Comparison of ENCODE assay signal across 7 cellular contexts in genomic region chr17:28718990-28719433, GRCh38. TPM values are rescaled to one million over a fixed set of nuclear protein-coding genes. Genes with fewer than 3 reads are reported as not detected.
DNase-seq lines count a peak whose midpoint lies in the region; ATAC-seq and TF ChIP-seq lines count a peak whose summit lies in the region.

No MANE protein-coding gene starts in this region.

- no peak for TF ChIP-seq EP300 in stomach (IDR thresholded peaks at IDR 0.05)

- no peaks in the 10 kb centered on the region for H3K27me3 Mint-ChIP-seq in activated B cell treated with CpG ODN at 0.5 μM for 24 hours

- peaks cover 59% of the 10 kb centered on the region for H3K4me1 Mint-ChIP-seq in activated B cell treated with CpG ODN at 0.5 μM for 24 hours

- peaks cover 48% of the 10 kb centered on the region for H3K36me3 Mint-ChIP-seq in activated B cell treated with CpG ODN at 0.5 μM for 24 hours (ENCODE audit: low read depth)

- TF ChIP-seq CTCF in activated B cell treated with CpG ODN at 0.5 μM for 24 hours (IDR thresholded peaks at IDR 0.05) (no peak), stomach (IDR thresholded peaks at IDR 0.05) (no peak)

- H3K36me3 ChIP-seq in HAP-1 (replicated peaks), result peaks cover 42% of the 10 kb centered on the region
- H3K36me3 ChIP-seq in stomach, result peaks cover 44 to 53% (median 49%) of the 10 kb centered on the region in 4 donors

- WGBS in stomach, 5 donors, result 18 to 26% (median 25%) methylated on average over 19 of the region's 19 CpGs

- no peaks in the 10 kb centered on the region for H3K9me3 Mint-ChIP-seq in activated B cell treated with CpG ODN at 0.5 μM for 24 hours

- ATAC-seq in activated B cell treated with CpG ODN at 0.5 μM for 24 hours (ENCODE audit: low read depth) (no peak), HG02973 (IDR thresholded peaks at IDR 0.05; ENCODE audit: unreplicated experiment) (no peak)

- H3K4me3 Mint-ChIP-seq in activated B cell treated with CpG ODN at 0.5 μM for 24 hours, result peak overlapping the region; percentile 98

- peak overlapping the region; percentile 98 for H3K27ac Mint-ChIP-seq in activated B cell treated with CpG ODN at 0.5 μM for 24 hours

- H3K9me3 ChIP-seq in HAP-1 (no peaks in the 10 kb centered on the region), stomach (no peaks in the 10 kb centered on the region)

- POLR2A ChIA-PET in activated B cell treated with CpG ODN at 0.5 μM for 24 hours (lab: Charles Lee), result interaction anchor here (0.6 to 18.0 kb wide), 24 partner anchors 8 to 384 kb away, joined by 3 to 2384 read pairs (median 8); partner anchors contain the start of genes ALDOC, BLTP2, ERAL1 and FAM222B

- DNase-seq in HAP-1 (ENCODE audit: low spot score in 2 of 2) (no peak), activated B cell treated with CpG ODN at 0.5 μM for 24 hours (no peak), stomach (no peak), C1 segment of cervical spinal cord (lab: John Stamatoyannopoulos, UW) (no peak), NCI-H2081 (lab: John Stamatoyannopoulos, UW) (no peak)

- intact Hi-C loops in activated B cell treated with CpG ODN at 0.5 μM for 24 hours (cut with micrococcal nuclease), result loop anchor here (1.0 to 5.0 kb wide), 7 partner anchors 8 to 233 kb away; partner anchors contain the start of genes BLTP2, DHRS13 and PROCA1
- intact Hi-C loops in stomach (cut with DNase I; ENCODE audit: low total_unique reads), result no loop called here

- H3K27me3 ChIP-seq in HAP-1 (ENCODE audit: low read depth) (no peaks in the 10 kb centered on the region), stomach (peaks cover 0 to 14% (median 8%) of the 10 kb centered on the region in 3 donors)

- no peak for TF ChIP-seq POLR2A in stomach (IDR thresholded peaks at IDR 0.05)

- peak overlapping the region; percentile 78 to 94 (median 89) for H3K27ac ChIP-seq in stomach

- in situ Hi-C loops in HAP-1 (cut with MboI; ENCODE audit: low sequenced_read_pairs), result no loop called here

- CTCF ChIA-PET in activated B cell treated with CpG ODN at 0.5 μM for 24 hours (lab: Charles Lee), result interaction anchor here (0.7 to 3.1 kb wide), 12 partner anchors 8 to 234 kb away, joined by 3 to 18 read pairs (median 5); partner anchors contain the start of genes DHRS13, FAM222B, NEK8 and PHF12

- H3K4me3 ChIP-seq in HAP-1, result peak overlapping the region; percentile 100
- H3K4me3 ChIP-seq in iPS-11a (ENCODE audit: low read depth, low read length), result peak overlapping the region; percentile 65
- H3K4me3 ChIP-seq in stomach, result peak overlapping the region; percentile 84 to 98 (median 91)

- peaks cover 28% of the 10 kb centered on the region for H3K4me1 ChIP-seq in HAP-1
- peaks cover 44 to 79% (median 72%) of the 10 kb centered on the region in 4 donors for H3K4me1 ChIP-seq in stomach

RNA-seq across cellular contexts. Expression of gene RPL23A, which starts 0.8 kb away (rescaled TPM):
- total RNA-seq in activated B cell treated with CpG ODN at 0.5 μM for 24 hours (3,189 and 3,657 TPM in 2 replicates), stomach (1,000 to 10,000 TPM in 1 of 5 donors, 100 to 1,000 TPM in 4; 221 to 1,205 (median 504) TPM)
- polyA plus RNA-seq in stomach, result 1,000 to 10,000 TPM; 1,260 to 1,750 (median 1,417) TPM

RNA-seq across cellular contexts. Expression of gene RAB34, which starts 1.3 kb away (rescaled TPM):
- total RNA-seq in activated B cell treated with CpG ODN at 0.5 μM for 24 hours (21.3 and 23.9 TPM in 2 replicates), stomach (100 to 1,000 TPM in 1 of 5 donors, 10 to 100 TPM in 4; 35.6 to 101 (median 95.5) TPM)
- polyA plus RNA-seq in stomach, result 10 to 100 TPM; 53.1 to 80.1 (median 70.6) TPM

RNA-seq across cellular contexts. Expression of gene TLCD1, which starts 7.0 kb away (rescaled TPM):
- total RNA-seq in activated B cell treated with CpG ODN at 0.5 μM for 24 hours (40.7 and 41.0 TPM in 2 replicates), stomach (10 to 100 TPM in 2 of 5 donors, 1 to 10 TPM in 1, not detected in 2; 2.6 to 21.0 (median 11.7) TPM)
- polyA plus RNA-seq in stomach, result 10 to 100 TPM in 1 of 3 donors, 1 to 10 TPM in 2; 6.3 to 13.0 (median 8.2) TPM

RNA-seq across cellular contexts. Expression of gene PROCA1, which starts 7.3 kb away (rescaled TPM):
- total RNA-seq in activated B cell treated with CpG ODN at 0.5 μM for 24 hours, result 9.1 and 11.0 TPM in 2 replicates
- 1 to 10 TPM in 1 of 5 donors, under 1 TPM in 2, not detected in 2; 0.14 to 5.3 (median 0.92) TPM for total RNA-seq in stomach
- polyA plus RNA-seq in stomach, result 1 to 10 TPM; 2.3 to 5.8 (median 2.6) TPM

RNA-seq across cellular contexts. Expression of gene NEK8, which starts 9.6 kb away (rescaled TPM):
- 24.8 and 29.7 TPM in 2 replicates for total RNA-seq in activated B cell treated with CpG ODN at 0.5 μM for 24 hours
- 10 to 100 TPM in 1 of 5 donors, 1 to 10 TPM in 3, not detected in 1; 2.8 to 17.8 (median 7.5) TPM for total RNA-seq in stomach
- 1 to 10 TPM; 2.8 to 3.4 (median 3.1) TPM for polyA plus RNA-seq in stomach
